ENCODE assay signal across 19 cellular contexts in the genomic region with DNA sequence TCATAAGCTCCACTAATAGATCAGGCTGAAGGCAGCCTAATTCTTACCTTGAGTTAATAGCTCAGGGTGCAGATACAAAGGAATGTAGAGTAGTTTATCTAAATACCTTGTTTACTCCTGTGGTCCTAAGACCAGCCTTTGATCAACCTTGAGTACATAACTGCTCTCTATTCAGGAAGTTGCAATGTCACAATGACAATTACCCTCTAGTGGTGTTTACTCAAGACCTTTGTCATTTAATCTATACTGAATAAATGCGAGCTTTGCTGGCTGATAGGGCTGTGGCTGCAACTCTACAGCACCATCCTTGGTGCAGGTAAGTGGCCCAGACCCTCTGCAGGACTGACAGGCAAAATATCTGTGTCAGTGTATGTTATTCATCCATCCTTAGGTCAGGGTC.
DNase-seq lines count a peak whose midpoint lies in the region; ATAC-seq, FAIRE-seq and TF ChIP-seq lines count a peak whose summit lies in the region.
"Had no signal": no experiment of that assay in that cellular context is flagged by ENCODE, and none has a peak within 500 bp of the region (broad histone marks: within the 10 kb centered on the region; RNA-seq: fewer than 3 reads in every experiment).

No MANE protein-coding gene starts in this region.

- peak; percentile 11 for FAIRE-seq in D721Med (lab: Jason Lieb, UNC)
- no peak for FAIRE-seq in H54 (lab: Jason Lieb, UNC)
- FAIRE-seq: A549, GM12878 had no signal

- peak overlapping the region; percentile 51 for H3K27ac ChIP-seq in VCaP
- H3K27ac ChIP-seq: 22Rv1, A549, C4-2B had no signal

- TF ChIP-seq CTCF in D721Med (IDR thresholded peaks at IDR 0.05; ENCODE audit: insufficient read depth, missing control alignments): no peak
- TF ChIP-seq CTCF in VCaP (conservative IDR thresholded peaks at IDR 0.05): no peak

- no peak for TF ChIP-seq POLR2A in H54 (IDR thresholded peaks at IDR 0.05; ENCODE audit: low read depth, low read length)

- peak; percentile 46 for DNase-seq in DMS53 (lab: John Stamatoyannopoulos, UW)
- no peak for DNase-seq in DMS53 treated with DMSO at 0.1 percent for 48 hours (lab: John Stamatoyannopoulos, UW; ENCODE audit: unreplicated experiment)
- DNase-seq in D721Med (ENCODE audit: insufficient read length, low spot score): no peak
- DNase-seq in iPS DF 19.7 (ENCODE audit: low read depth, low spot score): peak; percentile 25
- no peak for DNase-seq in H54 (ENCODE audit: insufficient read length, low spot score)
- no peak for DNase-seq in stimulated activated naive CD8-positive, alpha-beta T cell treated with anti-CD3 and anti-CD28 coated beads, Interleukin-15, Interleukin-2, amounts not matched to agents 100 U/mL and 50 U/mL, for 24 hours
- DNase-seq: AML-193; Caco-2; CD4-positive, alpha-beta T cell; DMS153; DND-41; EL; HCEC 1CT; IMR-90 had no signal

- no peak for ATAC-seq in stimulated activated naive CD8-positive, alpha-beta T cell treated with anti-CD3 and anti-CD28 coated beads, Interleukin-15, Interleukin-2, amounts not matched to agents 100 U/mL and 50 U/mL, for 24 hours
- ATAC-seq: GM12878 had no signal

Comparison
In these comparisons a context has a peak if more than half of its experiments do, and no peak if none do; other contexts are left out.
1. DNase-seq: peak in DMS53 (single experiment) and iPS DF 19.7 (single experiment); none in DMS53 treated with DMSO at 0.1 percent for 48 hours (single experiment), D721Med (single experiment), H54 (single experiment) and stimulated activated naive CD8-positive, alpha-beta T cell treated with anti-CD3 and anti-CD28 coated beads, Interleukin-15, Interleukin-2, amounts not matched to agents 100 U/mL and 50 U/mL, for 24 hours (single experiment).